ENCODE assay signal across 35 cellular contexts in the genomic region with DNA sequence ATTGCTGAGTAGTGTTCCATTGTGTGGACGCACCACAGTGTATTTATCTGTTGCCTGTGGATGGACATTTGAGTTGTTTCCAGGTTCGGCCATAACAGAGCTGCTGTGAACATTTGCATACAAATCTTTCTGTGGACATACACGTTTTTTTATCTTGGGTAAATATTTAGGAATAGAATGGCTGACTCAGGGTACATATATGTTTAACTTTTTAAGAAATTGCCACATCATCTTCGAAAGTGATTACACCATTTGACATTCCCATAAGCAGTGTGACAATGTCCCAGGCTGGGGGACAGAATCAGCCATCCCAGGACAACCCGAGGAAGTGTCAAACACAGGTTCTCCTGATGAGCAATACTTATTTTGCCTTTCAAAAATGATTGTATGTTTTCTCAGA.
"Had no signal": no experiment of that assay in that cellular context is flagged by ENCODE, and none has a peak within 500 bp of the region (broad histone marks: within the 10 kb centered on the region; RNA-seq: fewer than 3 reads in every experiment).

No MANE protein-coding gene starts in this region.

- DNase-seq: activated CD4-positive, alpha-beta T cell treated with anti-CD3 and anti-CD28 coated beads for 48 hours; activated CD4-positive, alpha-beta T cell treated with anti-CD3 and anti-CD28 coated beads, Interleukin-2, amount 50 U/mL, for 48 hours; activated CD8-positive, alpha-beta memory T cell treated with anti-CD3 and anti-CD28 coated beads, Interleukin-2, amount 50 U/mL, for 4 hours; activated effector memory CD4-positive, alpha-beta T cell treated with anti-CD3 and anti-CD28 coated beads, Interleukin-2, amount 50 U/mL, for 16 hours; activated naive CD4-positive, alpha-beta T cell treated with anti-CD3 and anti-CD28 coated beads for 36 hours; activated naive CD8-positive, alpha-beta T cell treated with anti-CD3 and anti-CD28 coated beads for 36 hours; activated T-cell treated with anti-CD3 and anti-CD28 coated beads, Interleukin-2, amount 50 U/mL, for 1 hour; aorta; body of pancreas; cerebellar nuclear complex; dorsolateral prefrontal cortex; effector memory CD8-positive, alpha-beta T cell; foreskin melanocyte; heart right ventricle; left ventricle myocardium inferior; naive B cell; nephron progenitor cell; psoas muscle; stimulated activated CD4-positive, alpha-beta T cell treated with anti-CD3 and anti-CD28 coated beads, Interleukin-1b, Interleukin-23, amount 100 ng/mL, for 48 hours; stimulated activated naive B cell treated with anti-CD40 and anti-IgM and Interleukin-4, amounts not matched to agents 10 μg/mL and 1 μg/mL and 100 μg/mL, for 72 hours; T-helper 9 cell; WERI-Rb-1 had no signal

- H3K4me3 Mint-ChIP-seq: activated naive CD4-positive, alpha-beta T cell treated with anti-CD3 and anti-CD28 coated beads for 36 hours; activated naive CD8-positive, alpha-beta T cell treated with anti-CD3 and anti-CD28 coated beads for 36 hours; activated T-helper 1 cell treated with anti-CD3 and anti-CD28 coated beads, Interleukin-12 subunit alpha, Interleukin-12 subunit beta, Interleukin-2, Interleukin-4 antibody, amounts not matched to agents 30 ng/mL and 10 ng/mL and 1 ng/mL, durations not matched to agents 14 hours and 24 hours and 36 hours; effector memory CD8-positive, alpha-beta T cell; mesothelial cell of epicardium; naive B cell; nephron progenitor cell; stimulated activated naive B cell treated with anti-CD40 and anti-IgM and Interleukin-4, amounts not matched to agents 10 μg/mL and 1 μg/mL and 100 μg/mL, for 72 hours had no signal

- H3K9me3 Mint-ChIP-seq: activated naive CD4-positive, alpha-beta T cell treated with anti-CD3 and anti-CD28 coated beads for 36 hours; activated naive CD8-positive, alpha-beta T cell treated with anti-CD3 and anti-CD28 coated beads for 36 hours; activated T-helper 1 cell treated with anti-CD3 and anti-CD28 coated beads, Interleukin-12 subunit alpha, Interleukin-12 subunit beta, Interleukin-2, Interleukin-4 antibody, amounts not matched to agents 30 ng/mL and 10 ng/mL and 1 ng/mL, durations not matched to agents 14 hours and 24 hours and 36 hours; effector memory CD8-positive, alpha-beta T cell; mesothelial cell of epicardium; naive B cell; nephron progenitor cell; stimulated activated naive B cell treated with anti-CD40 and anti-IgM and Interleukin-4, amounts not matched to agents 10 μg/mL and 1 μg/mL and 100 μg/mL, for 72 hours had no signal

- H3K9me3 ChIP-seq: adrenal gland, body of pancreas, heart right ventricle, left ventricle myocardium inferior, neutrophil, psoas muscle, suprapubic skin, tibial nerve had no signal

- ATAC-seq: activated CD4-positive, CD25-positive, alpha-beta regulatory T cell treated with anti-CD3 and anti-CD28 coated beads, Interleukin-2, amount 50 U/mL, for 24 hours; body of pancreas; effector memory CD8-positive, alpha-beta T cell; heart right ventricle; psoas muscle; stimulated activated naive B cell treated with anti-CD40 and anti-IgM and Interleukin-4, amounts not matched to agents 10 μg/mL and 1 μg/mL and 100 μg/mL, for 72 hours had no signal

- H3K27ac Mint-ChIP-seq: activated naive CD4-positive, alpha-beta T cell treated with anti-CD3 and anti-CD28 coated beads for 36 hours; activated naive CD8-positive, alpha-beta T cell treated with anti-CD3 and anti-CD28 coated beads for 36 hours; activated T-helper 1 cell treated with anti-CD3 and anti-CD28 coated beads, Interleukin-12 subunit alpha, Interleukin-12 subunit beta, Interleukin-2, Interleukin-4 antibody, amounts not matched to agents 30 ng/mL and 10 ng/mL and 1 ng/mL, durations not matched to agents 14 hours and 24 hours and 36 hours; effector memory CD8-positive, alpha-beta T cell; mesothelial cell of epicardium; naive B cell; nephron progenitor cell; stimulated activated naive B cell treated with anti-CD40 and anti-IgM and Interleukin-4, amounts not matched to agents 10 μg/mL and 1 μg/mL and 100 μg/mL, for 72 hours had no signal

- H3K36me3 ChIP-seq: adrenal gland, cardiac muscle cell, heart right ventricle, left ventricle myocardium inferior, neutrophil, suprapubic skin, tibial nerve, WERI-Rb-1 had no signal

- H3K4me1 Mint-ChIP-seq: naive B cell, nephron progenitor cell had no signal

- H3K36me3 Mint-ChIP-seq: activated naive CD8-positive, alpha-beta T cell treated with anti-CD3 and anti-CD28 coated beads for 36 hours; mesothelial cell of epicardium; naive B cell; stimulated activated naive B cell treated with anti-CD40 and anti-IgM and Interleukin-4, amounts not matched to agents 10 μg/mL and 1 μg/mL and 100 μg/mL, for 72 hours had no signal

- H3K4me2 ChIP-seq: smooth muscle cell had no signal

- H3K4me3 ChIP-seq: adrenal gland, body of pancreas, cardiac muscle cell, coronary artery, dorsolateral prefrontal cortex, heart right ventricle, left ventricle myocardium inferior, psoas muscle, smooth muscle cell, suprapubic skin, tibial nerve had no signal

- H3K27ac ChIP-seq: adrenal gland, body of pancreas, cardiac muscle cell, coronary artery, dorsolateral prefrontal cortex, heart right ventricle, left ventricle myocardium inferior, neutrophil, psoas muscle, suprapubic skin, tibial nerve, WERI-Rb-1 had no signal

- H3K4me1 ChIP-seq: adrenal gland, body of pancreas, heart right ventricle, left ventricle myocardium inferior, psoas muscle, suprapubic skin, tibial nerve had no signal

- FAIRE-seq: islet of Langerhans, TTC549, urothelium cell line had no signal

- H3K27me3 Mint-ChIP-seq: effector memory CD8-positive, alpha-beta T cell had no signal

- H3K27me3 ChIP-seq: adrenal gland, body of pancreas, cardiac muscle cell, dorsolateral prefrontal cortex, heart right ventricle, suprapubic skin, tibial nerve had no signal
